17 cellular contexts compared by ENCODE assay signal in the genomic region with DNA sequence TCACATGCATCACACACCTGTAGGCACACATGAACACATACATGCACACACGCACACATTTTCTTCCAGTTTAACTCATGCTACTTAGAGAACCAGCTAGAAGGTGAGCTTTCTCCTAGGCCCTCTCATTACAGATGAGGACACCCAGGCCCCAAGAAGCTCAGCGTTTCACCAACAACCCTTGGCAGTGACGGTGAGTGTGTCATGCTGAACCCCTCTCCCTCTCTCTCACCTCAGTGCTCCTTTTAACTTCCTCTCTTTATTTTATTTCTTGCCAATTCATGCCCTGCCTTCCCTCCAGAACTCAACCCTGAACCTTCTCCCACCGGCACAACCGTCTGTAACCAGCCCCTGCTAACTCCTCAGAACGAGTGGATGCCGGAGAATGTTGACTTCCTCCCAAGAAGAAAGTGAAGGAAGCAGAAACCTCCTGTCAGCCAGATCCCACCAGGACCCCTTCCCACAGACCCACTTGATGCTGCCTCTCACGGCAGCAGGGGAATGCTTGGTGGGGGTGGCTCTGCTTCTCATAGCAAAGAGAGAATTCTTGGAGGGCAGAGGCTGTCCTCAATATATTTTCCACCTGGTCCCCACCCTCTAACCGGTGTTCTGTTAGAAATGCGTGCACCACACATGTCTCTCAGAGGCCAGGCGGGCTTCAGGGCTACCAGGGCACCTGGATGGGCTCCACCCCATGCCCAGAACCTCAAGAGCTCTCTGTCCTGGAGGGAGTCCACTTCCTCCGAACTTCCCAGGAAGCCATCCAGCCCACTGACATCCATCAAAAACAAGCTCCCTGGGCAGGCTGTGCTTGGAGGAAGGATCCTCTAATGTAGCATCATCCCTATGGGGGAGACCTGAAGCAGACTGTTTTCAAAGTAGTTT.
DNase-seq lines count a peak whose midpoint lies in the region; TF ChIP-seq lines count a peak whose summit lies in the region.
"Had no signal": no experiment of that assay in that cellular context is flagged by ENCODE, and none has a peak within 500 bp of the region (broad histone marks: within the 10 kb centered on the region; RNA-seq: fewer than 3 reads in every experiment).

No MANE protein-coding gene starts in this region.

- no peak for TF ChIP-seq CTCF in ascending aorta (IDR thresholded peaks at IDR 0.05)
- no peak for TF ChIP-seq CTCF in nephron progenitor cell (IDR thresholded peaks at IDR 0.05)

- H3K9ac ChIP-seq in BLaER1: no peak overlapping the region
- H3K9ac ChIP-seq: SK-N-SH had no signal

- H3K4me1 ChIP-seq in BLaER1 (peaks cover 14% of the 10 kb centered on the region), ascending aorta (peaks cover 3 to 28% of the 10 kb centered on the region in 2 donors)

- no peak overlapping the region for H3K4me3 Mint-ChIP-seq in T-helper 1 cell treated with Interleukin-12 subunit alpha and Interleukin-12 subunit beta and Interleukin-4 antibody, amounts not matched to agents 30 μg/mL and 1 μg/mL, for 36 hours
- no peak overlapping the region for H3K4me3 Mint-ChIP-seq in nephron progenitor cell
- H3K4me3 Mint-ChIP-seq: activated naive CD4-positive, alpha-beta T cell treated with anti-CD3 and anti-CD28 coated beads for 36 hours; CD4-positive, alpha-beta T cell had no signal

- DNase-seq in T-helper 1 cell (no peak), ascending aorta (ENCODE audit: low spot score in 2 of 2) (no peak), nephron progenitor cell (no peak), NCI-H1436 (lab: John Stamatoyannopoulos, UW) (no peak), SHP77 treated with DMSO at 0.1 percent for 48 hours (lab: John Stamatoyannopoulos, UW) (no peak), kidney glomerular epithelial cell (lab: John Stamatoyannopoulos, UW) (no peak)
- DNase-seq: activated CD4-positive, alpha-beta T cell treated with anti-CD3 and anti-CD28 coated beads for 1 hour; activated naive CD4-positive, alpha-beta T cell treated with anti-CD3 and anti-CD28 coated beads for 36 hours; CD4-positive, alpha-beta T cell; colonic mucosa; DMS79 treated with DMSO at 0.1 percent for 48 hours; NCI-H1436 treated with DMSO at 0.1 percent for 48 hours; SK-N-SH; stimulated activated CD4-positive, alpha-beta T cell treated with anti-CD3 and anti-CD28 coated beads, Interleukin-12 subunit alpha, Interleukin-12 subunit beta, amount 100 ng/mL, for 4 hours had no signal

- H3K27me3 ChIP-seq in BLaER1 (no peaks in the 10 kb centered on the region), ascending aorta (no peaks in the 10 kb centered on the region)
- H3K27me3 ChIP-seq: colonic mucosa, Peyer's patch had no signal

- H3K27ac ChIP-seq in BLaER1 (peak overlapping the region; percentile 11; the same call in 1 of the 2 replicates), ascending aorta (peak overlapping the region; percentile 20 to 63)
- H3K27ac ChIP-seq: colonic mucosa, Peyer's patch had no signal

- H3K9me3 ChIP-seq in BLaER1 (no peaks in the 10 kb centered on the region), ascending aorta (no peaks in the 10 kb centered on the region)
- H3K9me3 ChIP-seq: colonic mucosa, Peyer's patch, SK-N-SH had no signal

- H3K36me3 Mint-ChIP-seq in T-helper 1 cell treated with Interleukin-12 subunit alpha and Interleukin-12 subunit beta and Interleukin-4 antibody, amounts not matched to agents 30 μg/mL and 1 μg/mL, for 36 hours (ENCODE audit: low read depth): peaks cover 4% of the 10 kb centered on the region
- no peaks in the 10 kb centered on the region for H3K36me3 Mint-ChIP-seq in nephron progenitor cell (ENCODE audit: low read depth)

- peaks cover 39% of the 10 kb centered on the region for H3K4me1 Mint-ChIP-seq in T-helper 1 cell treated with Interleukin-12 subunit alpha and Interleukin-12 subunit beta and Interleukin-4 antibody, amounts not matched to agents 30 μg/mL and 1 μg/mL, for 36 hours (ENCODE audit: low read depth)
- H3K4me1 Mint-ChIP-seq in nephron progenitor cell: peaks cover 65% of the 10 kb centered on the region

- H3K36me3 ChIP-seq in BLaER1 (no peaks in the 10 kb centered on the region), ascending aorta (no peaks in the 10 kb centered on the region)
- H3K36me3 ChIP-seq: colonic mucosa, Peyer's patch had no signal

- H3K9me3 Mint-ChIP-seq in T-helper 1 cell treated with Interleukin-12 subunit alpha and Interleukin-12 subunit beta and Interleukin-4 antibody, amounts not matched to agents 30 μg/mL and 1 μg/mL, for 36 hours: no peaks in the 10 kb centered on the region
- peaks cover 3% of the 10 kb centered on the region for H3K9me3 Mint-ChIP-seq in nephron progenitor cell
- H3K9me3 Mint-ChIP-seq: CD4-positive, alpha-beta T cell had no signal

- no peak overlapping the region for H3K4me2 ChIP-seq in BLaER1
- H3K4me2 ChIP-seq: SK-N-SH had no signal

- H3K27me3 Mint-ChIP-seq in T-helper 1 cell treated with Interleukin-12 subunit alpha and Interleukin-12 subunit beta and Interleukin-4 antibody, amounts not matched to agents 30 μg/mL and 1 μg/mL, for 36 hours (ENCODE audit: low read depth): no peaks in the 10 kb centered on the region
- H3K27me3 Mint-ChIP-seq in nephron progenitor cell (ENCODE audit: low read depth, poor library complexity): peaks cover 6% of the 10 kb centered on the region
- H3K27me3 Mint-ChIP-seq: CD4-positive, alpha-beta T cell had no signal

- H3K4me3 ChIP-seq in BLaER1 (no peak overlapping the region), ascending aorta (no peak overlapping the region)
- H3K4me3 ChIP-seq: colonic mucosa, Peyer's patch had no signal

- intact Hi-C loops in ascending aorta (cut with DNase I): no loop called here

- no peaks in the 10 kb centered on the region for H4K20me1 ChIP-seq in BLaER1

- peak overlapping the region; percentile 0 for H3K27ac Mint-ChIP-seq in T-helper 1 cell treated with Interleukin-12 subunit alpha and Interleukin-12 subunit beta and Interleukin-4 antibody, amounts not matched to agents 30 μg/mL and 1 μg/mL, for 36 hours
- peak overlapping the region; percentile 94 for H3K27ac Mint-ChIP-seq in nephron progenitor cell
- H3K27ac Mint-ChIP-seq: activated naive CD4-positive, alpha-beta T cell treated with anti-CD3 and anti-CD28 coated beads for 36 hours; CD4-positive, alpha-beta T cell had no signal
